In genomic region chr9:107282268-107282667, GRCh38 we compare ENCODE assay signal across 8 cellular contexts. TPM values are rescaled to one million over a fixed set of nuclear protein-coding genes. Genes with fewer than 3 reads are reported as not detected.
DNase-seq lines count a peak whose midpoint lies in the region; ATAC-seq, FAIRE-seq and TF ChIP-seq lines count a peak whose summit lies in the region.

No MANE protein-coding gene starts in this region.

- no peak overlapping the region for H3K23ac ChIP-seq in mesenchymal stem cell (ENCODE audit: low read length in 2 of 2)

- ATAC-seq in GM19397 (IDR thresholded peaks at IDR 0.05; ENCODE audit: unreplicated experiment) (peak; percentile 0), HG03521 (IDR thresholded peaks at IDR 0.05; ENCODE audit: unreplicated experiment) (peak; percentile 0), GM12878 (no peak; the same call in 2 of the 3 replicates)

- H3K4me3 ChIP-seq in GM12878 (peak overlapping the region; percentile 76), mesenchymal stem cell (ENCODE audit: insufficient read depth in 1 of 2, low read depth in 1 of 2, low read length in 2 of 2) (peak overlapping the region in 1 of 2 experiments; percentile 80)

- RAD21 ChIA-PET in GM12878 (lab: Charles Lee; ENCODE audit: unreplicated experiment), result interaction anchor here (0.8 to 6.9 kb wide), 9 partner anchors 9 to 109 kb away, joined by 3 to 84 read pairs (median 8); no protein-coding TSS in a partner anchor

- no peak for TF ChIP-seq RAD21 in GM12878 (IDR thresholded peaks at IDR 0.05; ENCODE audit: insufficient read depth, low read depth, low read length)

- SMC1A ChIA-PET in GM12878 (lab: Charles Lee; ENCODE audit: uncharacterized antibody, unreplicated experiment), result interaction anchor here (0.8 to 8.7 kb wide), 24 partner anchors 9 to 360 kb away, joined by 3 to 104 read pairs (median 6); no protein-coding TSS in a partner anchor

- no peak overlapping the region for H2AK5ac ChIP-seq in mesenchymal stem cell (ENCODE audit: low read length, severe bottlenecking)

- in situ Hi-C loops in GM12878 (cut with MboI), result no loop called here

- H3K4me1 ChIP-seq in GM12878 (ENCODE audit: control insufficient read depth, insufficient read depth, low read length) (peaks cover 8% of the 10 kb centered on the region; the same call in 1 of the 2 replicates), mesenchymal stem cell (ENCODE audit: control insufficient read depth, insufficient read depth, low read depth, low read length) (no peaks in the 10 kb centered on the region)

- peak overlapping the region; percentile 60 for H2AFZ ChIP-seq in GM12878 (ENCODE audit: control insufficient read depth, low read depth, low read length)
- H2AFZ ChIP-seq in mesenchymal stem cell (ENCODE audit: low read depth, low read length), result peak overlapping the region; percentile 42

- H3K27me3 ChIP-seq in GM12878 (replicated peaks in 1 of 2; ENCODE audit: control insufficient read depth in 2 of 2, insufficient read depth in 2 of 2, low read length in 1 of 2) (no peaks in the 10 kb centered on the region), mesenchymal stem cell (ENCODE audit: control insufficient read depth in 1 of 2, insufficient read depth in 1 of 2, low read length in 2 of 2) (no peaks in the 10 kb centered on the region)

- no peaks in the 10 kb centered on the region for H3K79me1 ChIP-seq in mesenchymal stem cell (replicated peaks; ENCODE audit: low read length, poor library complexity, severe bottlenecking)

- peak overlapping the region in 1 of 2 experiments; percentile 75 for H3K4ac ChIP-seq in mesenchymal stem cell (ENCODE audit: low read depth in 1 of 2, low read length in 2 of 2)

- POLR2A ChIA-PET in GM12878 (lab: Charles Lee), result interaction anchor here (1.5 to 4.5 kb wide), 5 partner anchors 9 to 22 kb away, joined by 4 to 39 read pairs (median 12); no protein-coding TSS in a partner anchor

- H3K4me2 ChIP-seq in GM12878 (ENCODE audit: control insufficient read depth, insufficient read depth) (peak overlapping the region; percentile 64), mesenchymal stem cell (ENCODE audit: low read length, poor library complexity, severe bottlenecking) (peak overlapping the region; percentile 81)

- H3K36me3 ChIP-seq in GM12878 (ENCODE audit: control insufficient read depth in 2 of 2, insufficient read depth in 2 of 2, low read length in 1 of 2), result no peaks in the 10 kb centered on the region
- H3K36me3 ChIP-seq in mesenchymal stem cell (ENCODE audit: control insufficient read depth in 1 of 2, insufficient read depth in 2 of 2, low read depth in 1 of 2, low read length in 2 of 2), result no peaks in the 10 kb centered on the region

- no peak overlapping the region for H2BK120ac ChIP-seq in mesenchymal stem cell (ENCODE audit: low read depth, low read length)

- peaks cover 42% of the 10 kb centered on the region for H3K79me2 ChIP-seq in GM12878 (ENCODE audit: control insufficient read depth, insufficient read depth, low read length)

- H3K18ac ChIP-seq in mesenchymal stem cell (ENCODE audit: low read depth in 1 of 2, low read length in 2 of 2), result peak overlapping the region; percentile 50 to 80

- DNase-seq in GM12878 (ENCODE audit: low read depth, low spot score) (no peak), mesenchymal stem cell (no peak), SW 1271 (lab: John Stamatoyannopoulos, UW) (no peak), NOMO-1 treated with dmso at 0.1 percent for 144 hours (lab: John Stamatoyannopoulos, UW; ENCODE audit: unreplicated experiment) (no peak), NCI-H2107 treated with DMSO at 0.1 percent for 48 hours (lab: John Stamatoyannopoulos, UW; ENCODE audit: unreplicated experiment) (no peak), epidermal melanocyte (ENCODE audit: insufficient read length, low spot score) (no peak)

- peak overlapping the region in 1 of 2 experiments; percentile 84 for H2BK12ac ChIP-seq in mesenchymal stem cell (ENCODE audit: low read length in 2 of 2)

- peak overlapping the region; percentile 10 for H4K8ac ChIP-seq in mesenchymal stem cell (ENCODE audit: low read length)

- H3K9ac ChIP-seq in GM12878 (ENCODE audit: control insufficient read depth, insufficient read depth, low read length), result peak overlapping the region; percentile 70
- peak overlapping the region; percentile 90 for H3K9ac ChIP-seq in mesenchymal stem cell (ENCODE audit: low read length)

- no peak for TF ChIP-seq CTCF in GM12878 (IDR thresholded peaks at IDR 0.05 in 2 of 3, conservative IDR thresholded peaks at IDR 0.05 in 1 of 3; ENCODE audit: control insufficient read depth in 2 of 3, extremely low read depth in 1 of 3, insufficient read depth in 1 of 3, low read depth in 3 of 3, low read length in 3 of 3)

- CTCF ChIA-PET in GM12878 (lab: Yijun Ruan, JAX), result interaction anchor here (1.1 to 3.1 kb wide), 8 partner anchors 12 to 145 kb away, joined by 3 to 17 read pairs (median 10); no protein-coding TSS in a partner anchor

- WGBS in GM12878 (ENCODE audit: insufficient coverage, insufficient replicate concordance, low lambda C conversion rate, missing lambda C conversion rate), result 1% methylated on average over 9 of the region's 9 CpGs
- 17% methylated on average over 9 of the region's 9 CpGs for WGBS in mesenchymal stem cell

- H3K9me3 ChIP-seq in GM12878 (replicated peaks; ENCODE audit: control insufficient read depth, insufficient read depth, low read length) (no peaks in the 10 kb centered on the region), mesenchymal stem cell (ENCODE audit: control insufficient read depth, low read length) (no peaks in the 10 kb centered on the region)

- H2BK15ac ChIP-seq in mesenchymal stem cell (ENCODE audit: low read depth, poor library complexity, severe bottlenecking), result no peak overlapping the region

- intact Hi-C loops in GM12878 (cut with micrococcal nuclease; ENCODE audit: unreplicated experiment), result loop anchor here (2.0 to 10.0 kb wide), 3 partner anchors 21 to 247 kb away; no protein-coding TSS in a partner anchor

- TF ChIP-seq POLR2A in GM12878 (IDR thresholded peaks at IDR 0.05; ENCODE audit: low read depth, low read length), result no peak

- H3K27ac ChIP-seq in GM12878 (ENCODE audit: control insufficient read depth, insufficient read depth) (peak overlapping the region; percentile 70), mesenchymal stem cell (ENCODE audit: low read length, poor library complexity, severe bottlenecking) (peak overlapping the region; percentile 82)

- H2BK5ac ChIP-seq in mesenchymal stem cell (ENCODE audit: low read depth, low read length, poor library complexity, severe bottlenecking), result no peak overlapping the region

- H4K91ac ChIP-seq in mesenchymal stem cell (ENCODE audit: low read length), result no peak overlapping the region

- no peak overlapping the region for H3K14ac ChIP-seq in mesenchymal stem cell (ENCODE audit: low read length in 2 of 2)

- no peak for FAIRE-seq in GM12878 (lab: Jason Lieb, UNC)

- no peak for TF ChIP-seq EP300 in GM12878 (IDR thresholded peaks at IDR 0.05; ENCODE audit: borderline replicate concordance in 1 of 2, control insufficient read depth in 1 of 2, low read depth in 2 of 2, low read length in 2 of 2)

- H4K20me1 ChIP-seq in GM12878 (ENCODE audit: control insufficient read depth, insufficient read depth), result no peaks in the 10 kb centered on the region

- BruUV-seq in GM12878 (replicated peaks; lab: Mats Ljungman, UMichigan), result TSS peak; percentile 89

TF ChIP-seq in GM12878, 131 proteins besides CTCF, POLR2A, EP300 and RAD21:
- TF ChIP-seq MTA2 (IDR thresholded peaks at IDR 0.05; ENCODE audit: low read depth) (0 out of 2 replicates have a peak, but pooled peaks have one; percentile 24), ATF2 (IDR thresholded peaks at IDR 0.05; ENCODE audit: low read length) (no peak), IKZF2 (IDR thresholded peaks at IDR 0.05) (0 out of 4 replicates have a peak, but pooled peaks of 1 of the 2 experiments have one; percentile 15)

RNA-seq across cellular contexts. Expression of gene RAD23B, which starts 0.8 kb away (rescaled TPM):
- total RNA-seq in GM12878 (2013; cell fraction: nucleolus; rRNA removed), result 48.5 and 52.7 TPM in 2 replicates
- total RNA-seq in GM12878 (2014; rRNA removed), result 36.1 and 37.4 TPM in 2 replicates
- total RNA-seq in GM12878 (2014; rRNA removed; fragmentation: Illumina TruSeq; extraction: Trizol), result 98.9 and 101 TPM in 2 replicates
- 108 and 116 TPM in 2 replicates for total RNA-seq in GM12878 (2021)
- 38.4 TPM for polyA plus RNA-seq in GM12878 (2011; ENCODE audit: low read depth)
- polyA plus RNA-seq in GM12878 (2011; rRNA removed), result 241 and 256 TPM in 2 replicates
- 195 and 228 TPM in 2 replicates for polyA plus RNA-seq in GM12878 (2011; cell fraction: cytosol; rRNA removed)
- 62.2 and 64.1 TPM in 2 replicates for polyA plus RNA-seq in GM12878 (2011; cell fraction: nucleus; rRNA removed)
- polyA plus RNA-seq in GM12878 (2012), result 58.1 and 60.0 TPM in 2 replicates
- polyA plus RNA-seq in GM12878 (2014; fragmentation: Illumina TruSeq; extraction: Trizol), result 143 and 150 TPM in 2 replicates
- polyA plus RNA-seq in GM12878 (2014; fragmentation: Nextera tagmentation; extraction: Ambion mirVana), result 10 to 100 TPM; 24.1 to 26.4 TPM
- 73.1 and 73.5 TPM in 2 replicates for polyA plus RNA-seq in GM12878 (2014; rRNA removed)
- polyA plus RNA-seq in GM12878 (2016; fragmentation: Nextera tagmentation; extraction: Ambion mirVana), result 10 to 100 TPM; 10.3 to 10.5 TPM
- 209 and 261 TPM in 2 replicates for polyA minus RNA-seq in GM12878 (2011; rRNA and poly(A)+ RNA removed)
- 141 and 153 TPM in 2 replicates for polyA minus RNA-seq in GM12878 (2011; cell fraction: cytosol; rRNA and poly(A)+ RNA removed)
- 34.8 and 64.1 TPM in 2 replicates for polyA minus RNA-seq in GM12878 (2011; cell fraction: nucleus; rRNA and poly(A)+ RNA removed)
- polyA plus RNA-seq in mesenchymal stem cell (2013, experiment 1 of 2), result 125 TPM
- 130 TPM for polyA plus RNA-seq in mesenchymal stem cell (2013, experiment 2 of 2)
